ENCODE assay signal across 25 cellular contexts in the genomic region with DNA sequence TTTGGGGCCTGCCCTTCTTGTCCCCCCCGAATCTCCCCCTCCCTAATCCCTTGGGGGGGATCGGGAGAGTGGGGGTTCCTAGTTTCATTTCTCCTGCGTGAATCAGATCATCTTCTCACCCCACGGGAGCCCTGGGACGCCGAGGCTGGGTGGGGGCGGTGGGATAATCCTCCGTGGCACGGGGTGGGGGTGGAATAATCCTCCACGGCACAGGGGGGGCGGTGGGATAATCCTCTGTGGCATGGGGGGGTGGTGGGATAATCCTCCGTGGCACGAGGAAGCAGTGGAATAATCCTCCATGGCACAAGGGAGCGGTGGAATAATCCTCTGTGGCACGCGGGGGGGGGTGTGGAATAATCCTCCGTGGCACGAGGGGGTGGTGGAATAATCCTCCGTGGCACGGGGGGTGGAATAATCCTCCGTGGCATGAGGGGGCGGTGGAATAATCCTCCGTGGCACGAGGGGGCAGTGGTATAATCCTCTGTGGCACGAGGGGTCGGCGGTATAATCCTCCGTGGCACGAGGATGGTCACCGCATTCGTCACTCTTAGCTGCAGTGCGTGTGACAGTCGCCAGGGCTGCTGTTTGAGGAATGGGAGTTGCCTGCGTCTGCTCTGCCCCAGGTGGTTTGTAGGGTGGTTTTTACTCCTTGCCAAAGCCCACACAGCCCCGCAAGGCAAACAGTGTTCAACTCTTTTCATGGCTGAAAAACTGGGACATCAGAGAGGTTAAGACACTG.
A peak's percentile ranks its signal among the peaks of the same experiment; 100 is the strongest.
DNase-seq lines count a peak whose midpoint lies in the region; ATAC-seq, FAIRE-seq and TF ChIP-seq lines count a peak whose summit lies in the region.
"Had no signal": no experiment of that assay in that cellular context is flagged by ENCODE, and none has a peak within 500 bp of the region (broad histone marks: within the 10 kb centered on the region; RNA-seq: fewer than 3 reads in every experiment).

No MANE protein-coding gene starts in this region.

- H3K27ac Mint-ChIP-seq in activated naive CD4-positive, alpha-beta T cell treated with anti-CD3 and anti-CD28 coated beads, Interleukin-2, amount 10 ng/mL, durations not matched to agents 7 days and 5 days: no peak overlapping the region
- H3K27ac Mint-ChIP-seq: activated T-cell treated with anti-CD3 and anti-CD28 coated beads, Interleukin-2, amount 50 U/mL, for 72 hours had no signal

- H3K36me3 ChIP-seq in HepG2 (replicated peaks in 1 of 2; ENCODE audit: control insufficient read depth in 1 of 2, insufficient read depth in 2 of 2, low read length in 2 of 2): no peaks in the 10 kb centered on the region
- H3K36me3 ChIP-seq: BLaER1 treated with 17β-estradiol and CSF1 and Interleukin-3, amounts not matched to agents 10 nM and 100 nM; gastroesophageal sphincter; neural progenitor cell had no signal

- H3K9me3 ChIP-seq in HepG2 (ENCODE audit: low read length): no peaks in the 10 kb centered on the region
- H3K9me3 ChIP-seq: gastroesophageal sphincter had no signal

- no peaks in the 10 kb centered on the region for H3K4me1 ChIP-seq in HepG2 (ENCODE audit: insufficient read depth, low read length)
- H3K4me1 ChIP-seq: gastroesophageal sphincter had no signal

- no peaks in the 10 kb centered on the region for H3K79me2 ChIP-seq in HepG2 (ENCODE audit: insufficient read depth, low read length)
- H3K79me2 ChIP-seq: hepatocyte had no signal

- intact Hi-C loops in HepG2 (cut with micrococcal nuclease; ENCODE audit: unreplicated experiment): no loop called here
- intact Hi-C loops in sciatic nerve (cut with DNase I): no loop called here

- BruUV-seq in HepG2 (replicated peaks; lab: Mats Ljungman, UMichigan): no TSS peak

- no peak for TF ChIP-seq RAD21 in HepG2 (CRISPR knock-in tag; IDR thresholded peaks at IDR 0.05)

- peaks cover 4 to 16% of the 10 kb centered on the region in 2 experiments; a peak in 3 of 5 replicates for H3K27me3 ChIP-seq in HepG2 (ENCODE audit: control insufficient read depth in 1 of 2, insufficient read depth in 2 of 2, low read length in 2 of 2)
- H3K27me3 ChIP-seq: BLaER1 treated with 17β-estradiol and CSF1 and Interleukin-3, amounts not matched to agents 10 nM and 100 nM; gastroesophageal sphincter; hepatocyte; neural progenitor cell had no signal

- ATAC-seq in HepG2 (no peak; the same call in 2 of the 3 replicates), sciatic nerve (no peak)
- ATAC-seq: activated CD4-positive, CD25-positive, alpha-beta regulatory T cell treated with anti-CD3 and anti-CD28 coated beads, Interleukin-2, amount 50 U/mL, for 24 hours; activated T-cell treated with anti-CD3 and anti-CD28 coated beads, Interleukin-2, amount 50 U/mL, for 72 hours; gastroesophageal sphincter; GM12878 had no signal

- no peaks in the 10 kb centered on the region for H4K20me1 ChIP-seq in HepG2 (ENCODE audit: insufficient read depth, low read length)
- H4K20me1 ChIP-seq: BLaER1 treated with 17β-estradiol and CSF1 and Interleukin-3, amounts not matched to agents 10 nM and 100 nM had no signal

- H3K9ac ChIP-seq in HepG2 (ENCODE audit: insufficient read depth, low read depth, low read length): no peak overlapping the region
- H3K9ac ChIP-seq: BLaER1 treated with 17β-estradiol and CSF1 and Interleukin-3, amounts not matched to agents 10 nM and 100 nM; KMS-11; neural progenitor cell had no signal

- no peak overlapping the region for H3K4me3 Mint-ChIP-seq in activated naive CD4-positive, alpha-beta T cell treated with anti-CD3 and anti-CD28 coated beads, Interleukin-2, amount 10 ng/mL, durations not matched to agents 7 days and 5 days
- H3K4me3 Mint-ChIP-seq: activated T-cell treated with anti-CD3 and anti-CD28 coated beads, Interleukin-2, amount 50 U/mL, for 72 hours; neural progenitor cell had no signal

- 45% methylated on average over 30 of the region's 35 CpGs for WGBS in HepG2 (ENCODE audit: low lambda C conversion rate)

- H3K4me1 Mint-ChIP-seq in activated naive CD4-positive, alpha-beta T cell treated with anti-CD3 and anti-CD28 coated beads, Interleukin-2, amount 10 ng/mL, durations not matched to agents 7 days and 5 days: peaks cover 30% of the 10 kb centered on the region

- no peaks in the 10 kb centered on the region for H3K27me3 Mint-ChIP-seq in activated naive CD4-positive, alpha-beta T cell treated with anti-CD3 and anti-CD28 coated beads, Interleukin-2, amount 10 ng/mL, durations not matched to agents 7 days and 5 days

- FAIRE-seq in HepG2 (lab: Jason Lieb, UNC): no peak
- FAIRE-seq: D721Med, GM12878, HTR-8/SVneo had no signal

- no peak overlapping the region for H3K4me2 ChIP-seq in HepG2 (ENCODE audit: low read depth, low read length)
- H3K4me2 ChIP-seq: BLaER1 treated with 17β-estradiol and CSF1 and Interleukin-3, amounts not matched to agents 10 nM and 100 nM; hepatocyte; KMS-11; neural progenitor cell; PC-9 had no signal

- no peak overlapping the region for H3K27ac ChIP-seq in HepG2 (ENCODE audit: extremely low read length, insufficient read depth, low read length)
- H3K27ac ChIP-seq: 22Rv1; BLaER1 treated with 17β-estradiol and CSF1 and Interleukin-3, amounts not matched to agents 10 nM and 100 nM; gastroesophageal sphincter; hepatocyte; KMS-11; neural progenitor cell; PC-9 had no signal

- POLR2A ChIA-PET in HepG2 (lab: Yijun Ruan, JAX): no interaction called here

- TF ChIP-seq CTCF in HepG2 (CRISPR knock-in tag; IDR thresholded peaks at IDR 0.05): no peak

- H3K9me3 Mint-ChIP-seq in activated naive CD4-positive, alpha-beta T cell treated with anti-CD3 and anti-CD28 coated beads, Interleukin-2, amount 10 ng/mL, durations not matched to agents 7 days and 5 days: no peaks in the 10 kb centered on the region
- H3K9me3 Mint-ChIP-seq: activated T-cell treated with anti-CD3 and anti-CD28 coated beads, Interleukin-2, amount 50 U/mL, for 72 hours had no signal

- peak; percentile 47 for DNase-seq in DMS53 (lab: John Stamatoyannopoulos, UW)
- no peak for DNase-seq in DMS53 treated with DMSO at 0.1 percent for 48 hours (lab: John Stamatoyannopoulos, UW; ENCODE audit: unreplicated experiment)
- peak; percentile 35 for DNase-seq in Jurkat, Clone E6-1 (ENCODE audit: low read depth, low spot score)
- DNase-seq in HepG2 (ENCODE audit: low spot score): no peak
- peak; percentile 46 for DNase-seq in sciatic nerve (ENCODE audit: low spot score)
- no peak for DNase-seq in OCI-M1 (lab: John Stamatoyannopoulos, UW)
- no peak for DNase-seq in activated naive CD4-positive, alpha-beta T cell treated with anti-CD3 and anti-CD28 coated beads, Interleukin-2, amount 10 ng/mL, durations not matched to agents 7 days and 5 days
- no peak for DNase-seq in D341Med (ENCODE audit: low spot score)
- DNase-seq: activated CD4-positive, alpha-beta T cell treated with anti-CD3 and anti-CD28 coated beads, Interleukin-2, amount 50 U/mL, for 48 hours; activated T-cell treated with anti-CD3 and anti-CD28 coated beads, Interleukin-2, amount 50 U/mL, for 72 hours; NCI-H2029; NCI-H524; PC-9; stimulated activated CD4-positive, alpha-beta T cell treated with anti-CD3 and anti-CD28 coated beads, Interleukin-4, amount 100 ng/mL, for 24 hours; trophoblast cell had no signal

- TF ChIP-seq POLR2A in HepG2 (IDR thresholded peaks at IDR 0.05; ENCODE audit: insufficient read depth in 1 of 2, low read depth in 2 of 2, low read length in 2 of 2): no peak

- no peak for TF ChIP-seq EP300 in HepG2 (IDR thresholded peaks at IDR 0.05; ENCODE audit: low read depth in 2 of 2, low read length in 2 of 2)
- no peak for TF ChIP-seq EP300 in HepG2 (CRISPR knock-in tag; IDR thresholded peaks at IDR 0.05; ENCODE audit: borderline replicate concordance)

- no peak overlapping the region for H3K4me3 ChIP-seq in Jurkat, Clone E6-1 (ENCODE audit: low read length)
- H3K4me3 ChIP-seq in HepG2 (replicated peaks in 1 of 3; ENCODE audit: insufficient read depth in 1 of 3, low read depth in 2 of 3, low read length in 3 of 3): no peak overlapping the region
- H3K4me3 ChIP-seq: BLaER1 treated with 17β-estradiol and CSF1 and Interleukin-3, amounts not matched to agents 10 nM and 100 nM; gastroesophageal sphincter; GM12878; hepatocyte; neural progenitor cell; PC-9 had no signal

- H3K36me3 Mint-ChIP-seq in activated naive CD4-positive, alpha-beta T cell treated with anti-CD3 and anti-CD28 coated beads, Interleukin-2, amount 10 ng/mL, durations not matched to agents 7 days and 5 days: peaks cover 16% of the 10 kb centered on the region
- H3K36me3 Mint-ChIP-seq: neural progenitor cell had no signal

- CTCF ChIA-PET in HepG2 (lab: Yijun Ruan, JAX; ENCODE audit: low intra/inter-chr PET ratio, low total read pairs): no interaction called here
- CTCF ChIA-PET in activated naive CD4-positive, alpha-beta T cell treated with anti-CD3 and anti-CD28 coated beads, Interleukin-2, amount 10 ng/mL, durations not matched to agents 7 days and 5 days (lab: Charles Lee): no interaction called here

- in situ Hi-C loops in HepG2 (cut with HindIII; ENCODE audit: extremely low pct_ligation_motif_present, low pct_unique_long_range_greater_than_20kb): no loop called here

- no peak overlapping the region for H2AFZ ChIP-seq in HepG2 (ENCODE audit: low read length)
- H2AFZ ChIP-seq: hepatocyte, neural progenitor cell, PC-9 had no signal

TF ChIP-seq in HepG2, 621 proteins besides CTCF, POLR2A, EP300 and RAD21:
- TF ChIP-seq, protein P1, sequence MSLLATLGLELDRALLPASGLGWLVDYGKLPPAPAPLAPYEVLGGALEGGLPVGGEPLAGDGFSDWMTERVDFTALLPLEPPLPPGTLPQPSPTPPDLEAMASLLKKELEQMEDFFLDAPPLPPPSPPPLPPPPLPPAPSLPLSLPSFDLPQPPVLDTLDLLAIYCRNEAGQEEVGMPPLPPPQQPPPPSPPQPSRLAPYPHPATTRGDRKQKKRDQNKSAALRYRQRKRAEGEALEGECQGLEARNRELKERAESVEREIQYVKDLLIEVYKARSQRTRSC (CRISPR knock-in tag; IDR thresholded peaks at IDR 0.05; ENCODE audit: low read depth): no peak
- no peak for TF ChIP-seq HNRNPL (IDR thresholded peaks at IDR 0.05; ENCODE audit: low read depth, low read length)
- 0 out of 2 replicates have a peak, but pooled peaks have one; percentile 26 for TF ChIP-seq ZNF768 (CRISPR knock-in tag; IDR thresholded peaks at IDR 0.05)

Comparison
In these comparisons a context has a peak if more than half of its experiments do, and no peak if none do; other contexts are left out.
1. DNase-seq: peak in DMS53 (single experiment), Jurkat, Clone E6-1 (single experiment) and sciatic nerve (single experiment); none in DMS53 treated with DMSO at 0.1 percent for 48 hours (single experiment), HepG2 (single experiment), OCI-M1 (single experiment), activated naive CD4-positive, alpha-beta T cell treated with anti-CD3 and anti-CD28 coated beads, Interleukin-2, amount 10 ng/mL, durations not matched to agents 7 days and 5 days (single experiment) and D341Med (single experiment).